In genomic region chr11:66591175-66591574, GRCh38 we compare ENCODE assay signal across 22 cellular contexts. TPM values are rescaled to one million over a fixed set of nuclear protein-coding genes. Genes with fewer than 3 reads are reported as not detected.
DNase-seq lines count a peak whose midpoint lies in the region; ATAC-seq and TF ChIP-seq lines count a peak whose summit lies in the region.
"Had no signal": no experiment of that assay in that cellular context is flagged by ENCODE, and none has a peak within 500 bp of the region (broad histone marks: within the 10 kb centered on the region; RNA-seq: fewer than 3 reads in every experiment).

No MANE protein-coding gene starts in this region.

- H3K4me3 ChIP-seq in A673 (ENCODE audit: low read depth, low read length, poor library complexity, severe bottlenecking) (no peak overlapping the region), Panc1 (ENCODE audit: low read depth in 2 of 2, low read length in 2 of 2) (no peak overlapping the region), liver (ENCODE audit: low read depth in 1 of 3, low read length in 3 of 3) (no peak overlapping the region), thyroid gland (replicated peaks in 1 of 3) (no peak overlapping the region)
- H3K4me3 ChIP-seq: Peyer's patch had no signal

- POLR2A ChIA-PET in A673 (lab: Charles Lee; ENCODE audit: low non-redundant PET), result no interaction called here
- POLR2A ChIA-PET in CD4-positive, alpha-beta T cell (lab: Charles Lee), result interaction anchor here (0.7 to 5.3 kb wide), 3 partner anchors 25 to 87 kb away, joined by 3 to 39 read pairs (median 18); partner anchors contain the start of genes RBM14, RBM4 and RBM4B
- POLR2A ChIA-PET in Panc1 (lab: Charles Lee), result interaction anchor here (0.6 kb wide), 1 partner anchor 433 kb away, joined by 3 read pairs; no protein-coding TSS in a partner anchor

- no peak for TF ChIP-seq CTCF in A673 (conservative IDR thresholded peaks at IDR 0.05; ENCODE audit: low read depth, low read length)
- TF ChIP-seq CTCF in CD4-positive, alpha-beta T cell (IDR thresholded peaks at IDR 0.05), result no peak
- TF ChIP-seq CTCF in Panc1 (IDR thresholded peaks at IDR 0.05), result no peak
- TF ChIP-seq CTCF in liver (IDR thresholded peaks at IDR 0.05; ENCODE audit: low read depth, low read length, missing input control), result no peak
- no peak for TF ChIP-seq CTCF in thyroid gland (IDR thresholded peaks at IDR 0.05)

- H3K36me3 ChIP-seq in A673 (ENCODE audit: insufficient read depth, low read length, poor library complexity, severe bottlenecking) (no peaks in the 10 kb centered on the region), Panc1 (ENCODE audit: control insufficient read depth, insufficient read depth, low read length) (no peaks in the 10 kb centered on the region), liver (ENCODE audit: control insufficient read depth in 4 of 4, insufficient read depth in 3 of 4, low read depth in 1 of 4, low read length in 3 of 4) (no peaks in the 10 kb centered on the region), thyroid gland (no peaks in the 10 kb centered on the region)
- H3K36me3 ChIP-seq: Peyer's patch had no signal

- H3K4me1 ChIP-seq in A673 (ENCODE audit: insufficient read depth, low read length, poor library complexity, severe bottlenecking), result peaks cover 9% of the 10 kb centered on the region
- H3K4me1 ChIP-seq in Panc1 (ENCODE audit: control insufficient read depth, insufficient read depth, low read length), result peaks cover 8% of the 10 kb centered on the region
- peaks cover 13 to 35% (median 27%) of the 10 kb centered on the region in 4 donors for H3K4me1 ChIP-seq in liver (ENCODE audit: control insufficient read depth in 4 of 4, insufficient read depth in 4 of 4, low read length in 3 of 4)
- H3K4me1 ChIP-seq in thyroid gland, result peaks cover 25 to 32% of the 10 kb centered on the region in 2 donors

- in situ Hi-C loops in Panc1 (cut with HindIII; ENCODE audit: low pct_unique_long_range_greater_than_20kb, low sequenced_read_pairs), result no loop called here

- intact Hi-C loops in A673 (cut with micrococcal nuclease; ENCODE audit: unreplicated experiment), result no loop called here
- intact Hi-C loops in CD4-positive, alpha-beta T cell (cut with DNase I, micrococcal nuclease), result loop anchor here in 1 of 2 experiments (5.0 kb wide), 2 partner anchors 86 to 119 kb away; partner anchors contain the start of gene RBM4B
- intact Hi-C loops in Panc1 (cut with micrococcal nuclease; ENCODE audit: unreplicated experiment), result no loop called here
- intact Hi-C loops in thyroid gland (cut with DNase I), result no loop called here
- intact Hi-C loops in head of caudate nucleus (cut with DNase I), result no loop called here

- no peaks in the 10 kb centered on the region for H3K9me3 ChIP-seq in A673 (ENCODE audit: low read depth, low read length, poor library complexity, severe bottlenecking)
- H3K9me3 ChIP-seq in CD4-positive, alpha-beta T cell (ENCODE audit: control insufficient read depth, low read length), result no peaks in the 10 kb centered on the region
- H3K9me3 ChIP-seq in Panc1 (ENCODE audit: control insufficient read depth, insufficient read depth, low read depth, low read length), result no peaks in the 10 kb centered on the region; the same call in 1 of the 2 replicates
- H3K9me3 ChIP-seq in liver (ENCODE audit: control insufficient read depth in 4 of 4, low read length in 3 of 4), result no peaks in the 10 kb centered on the region
- no peaks in the 10 kb centered on the region for H3K9me3 ChIP-seq in thyroid gland
- H3K9me3 ChIP-seq: Peyer's patch had no signal

- peak in 1 of 2 donors; percentile 13 for TF ChIP-seq RAD21 in liver (IDR thresholded peaks at IDR 0.05)

- no peak overlapping the region for H3K9ac ChIP-seq in liver (ENCODE audit: low read depth in 1 of 2, low read length in 2 of 2)

- no peaks in the 10 kb centered on the region for H3K9me3 Mint-ChIP-seq in CD4-positive, alpha-beta T cell

- H3K27me3 ChIP-seq in A673 (replicated peaks; ENCODE audit: insufficient read depth, low read depth, low read length, poor library complexity), result no peaks in the 10 kb centered on the region
- no peaks in the 10 kb centered on the region for H3K27me3 ChIP-seq in CD4-positive, alpha-beta T cell (ENCODE audit: control insufficient read depth, insufficient read depth, low read length)
- no peaks in the 10 kb centered on the region for H3K27me3 ChIP-seq in Panc1 (ENCODE audit: control insufficient read depth, insufficient read depth, low read length)
- no peaks in the 10 kb centered on the region for H3K27me3 ChIP-seq in liver (ENCODE audit: control insufficient read depth in 4 of 4, insufficient read depth in 4 of 4, low read length in 3 of 4)
- no peaks in the 10 kb centered on the region for H3K27me3 ChIP-seq in thyroid gland
- H3K27me3 ChIP-seq: Peyer's patch had no signal

- H3K36me3 Mint-ChIP-seq in CD4-positive, alpha-beta T cell (ENCODE audit: low read depth), result peaks cover 4% of the 10 kb centered on the region

- no peak for ATAC-seq in CD4-positive, alpha-beta T cell (ENCODE audit: poor library complexity)
- no peak for ATAC-seq in Panc1
- ATAC-seq: HCT116 had no signal

- H3K27ac Mint-ChIP-seq in CD4-positive, alpha-beta T cell, result no peak overlapping the region

- H3K4me3 Mint-ChIP-seq in CD4-positive, alpha-beta T cell, result peak overlapping the region; percentile 7

- H3K27ac ChIP-seq in A673 (ENCODE audit: low read depth, low read length, poor library complexity, severe bottlenecking), result no peak overlapping the region
- no peak overlapping the region for H3K27ac ChIP-seq in CD4-positive, alpha-beta T cell (ENCODE audit: low read depth, low read length)
- H3K27ac ChIP-seq in Panc1 (ENCODE audit: low read length), result no peak overlapping the region
- H3K27ac ChIP-seq in liver (ENCODE audit: low read depth in 1 of 2, low read length in 2 of 2), result no peak overlapping the region
- no peak overlapping the region for H3K27ac ChIP-seq in thyroid gland
- H3K27ac ChIP-seq: C4-2B, Peyer's patch had no signal

- 25% methylated on average over 2 of the region's 2 CpGs for WGBS in liver
- WGBS in thyroid gland, 2 donors, result 88 to 96% methylated on average over 2 of the region's 2 CpGs

- H3K27me3 Mint-ChIP-seq in CD4-positive, alpha-beta T cell, result no peaks in the 10 kb centered on the region

- peaks cover 23% of the 10 kb centered on the region for H3K4me1 Mint-ChIP-seq in CD4-positive, alpha-beta T cell (ENCODE audit: low read depth)

- CTCF ChIA-PET in A673 (lab: Charles Lee), result no interaction called here
- CTCF ChIA-PET in CD4-positive, alpha-beta T cell (lab: Charles Lee), result interaction anchor here (1.4 to 3.7 kb wide), 2 partner anchors 88 to 152 kb away, joined by 5 to 47 read pairs; partner anchors contain the start of genes MRPL11 and RBM4B
- CTCF ChIA-PET in Panc1 (lab: Charles Lee), result interaction anchor here (0.6 kb wide), 1 partner anchor 113 kb away, joined by 18 read pairs; no protein-coding TSS in a partner anchor

- BruUV-seq in A673 (replicated peaks; lab: Mats Ljungman, UMichigan) (TSS peak; percentile 49), Panc1 (replicated peaks; lab: Mats Ljungman, UMichigan) (TSS peak; percentile 76)

- no peak for TF ChIP-seq POLR2A in thyroid gland (IDR thresholded peaks at IDR 0.05)

- DNase-seq in A673 (ENCODE audit: low spot score), result no peak
- DNase-seq in CD4-positive, alpha-beta T cell, result no peak
- DNase-seq in Panc1 (ENCODE audit: low read depth, low spot score), result no peak
- DNase-seq in NCI-H1694 treated with DMSO at 0.1 percent for 48 hours (lab: John Stamatoyannopoulos, UW), result no peak
- no peak for DNase-seq in thyroid gland
- no peak for DNase-seq in head of caudate nucleus
- no peak for DNase-seq in EL
- DNase-seq: Karpas-422, NCI-H1105, NCI-H1436 treated with DMSO at 0.1 percent for 48 hours, NCI-H2029 treated with DMSO at 0.1 percent for 48 hours, NCI-H2227 treated with DMSO at 0.1 percent for 48 hours, NCI-H69, Peyer's patch, SHP77 treated with DMSO at 0.1 percent for 48 hours, T-helper 1 cell had no signal

TF ChIP-seq in liver, 16 proteins besides CTCF, POLR2A, EP300 and RAD21 (continues in another document):
- TF ChIP-seq EGR1 (IDR thresholded peaks at IDR 0.05; ENCODE audit: low read depth in 2 of 2), result no peak
- peak; percentile 24 for TF ChIP-seq YY1 (IDR thresholded peaks at IDR 0.05)
- no peak for TF ChIP-seq NR2F2 (IDR thresholded peaks at IDR 0.05)
- TF ChIP-seq FOXA1 (IDR thresholded peaks at IDR 0.05), result no peak
- peak; percentile 68 for TF ChIP-seq HNF4G (IDR thresholded peaks at IDR 0.05)
- peak; percentile 43 for TF ChIP-seq SP1 (IDR thresholded peaks at IDR 0.05)
- TF ChIP-seq GABPA (IDR thresholded peaks at IDR 0.05 in 1 of 2, conservative IDR thresholded peaks at IDR 0.05 in 1 of 2), result no peak
- TF ChIP-seq HNF4A (conservative IDR thresholded peaks at IDR 0.05), result peak; percentile 89 to 93

RNA-seq across cellular contexts. Expression of gene CCDC87, which starts 1.7 kb away (rescaled TPM):
- total RNA-seq in A673 (2021), result 0.90 and 1.1 TPM in 2 replicates
- total RNA-seq in CD4-positive, alpha-beta T cell, result under 1 TPM; 0.22 to 0.25 TPM
- total RNA-seq in Panc1 (2021; ENCODE audit: unreplicated experiment), result 2.0 TPM
- 1.0 TPM for polyA plus RNA-seq in Panc1 (2012; ENCODE audit: insufficient read length)
- under 1 TPM; 0.14 to 0.17 TPM for total RNA-seq in liver
- polyA plus RNA-seq in liver, result under 1 TPM in 1 of 2 donors, not detected in 1; 0.14 TPM
- total RNA-seq in thyroid gland, result 1 to 10 TPM in 2 of 4 donors, under 1 TPM in 2; 0.92 to 2.1 (median 1.1) TPM

RNA-seq across cellular contexts. Expression of gene CCS, which starts 1.8 kb away (rescaled TPM):
- 43.8 and 56.8 TPM in 2 replicates for total RNA-seq in A673 (2021)
- total RNA-seq in CD4-positive, alpha-beta T cell, result 10 to 100 TPM; 25.4 to 26.3 TPM
- total RNA-seq in Panc1 (2021; ENCODE audit: unreplicated experiment), result 55.3 TPM
- 68.6 TPM for polyA plus RNA-seq in Panc1 (2012; ENCODE audit: insufficient read length)
- total RNA-seq in liver, result 10 to 100 TPM; 30.2 to 54.7 TPM
- 10 to 100 TPM; 38.9 to 80.2 TPM for polyA plus RNA-seq in liver
- total RNA-seq in thyroid gland, result 10 to 100 TPM; 22.7 to 48.5 (median 28.9) TPM

RNA-seq across cellular contexts. Expression of gene CTSF, which starts 22.8 kb away (rescaled TPM):
- 3.7 and 6.9 TPM in 2 replicates for total RNA-seq in A673 (2021)
- total RNA-seq in CD4-positive, alpha-beta T cell, result 10 to 100 TPM; 16.0 to 16.8 TPM
- 28.7 TPM for total RNA-seq in Panc1 (2021; ENCODE audit: unreplicated experiment)
- 42.0 TPM for polyA plus RNA-seq in Panc1 (2012; ENCODE audit: insufficient read length)
- 10 to 100 TPM in 1 of 2 donors, 1 to 10 TPM in 1; 8.5 to 20.2 TPM for total RNA-seq in liver
- polyA plus RNA-seq in liver, result 10 to 100 TPM; 27.7 to 31.9 TPM
- total RNA-seq in thyroid gland, result 10 to 100 TPM; 30.4 to 79.1 (median 64.6) TPM
- total RNA-seq: OCI-LY7 had no signal

RNA-seq across cellular contexts. Expression of gene RBM14, which starts 25.3 kb away (rescaled TPM):
- total RNA-seq in A673 (2021) (152 and 162 TPM in 2 replicates), Panc1 (2021; ENCODE audit: unreplicated experiment) (93.9 TPM), liver (10 to 100 TPM; 27.1 to 53.5 TPM), thyroid gland (10 to 100 TPM; 31.8 to 76.9 (median 62.9) TPM)
- 100 to 1,000 TPM; 239 to 250 TPM for total RNA-seq in CD4-positive, alpha-beta T cell
- polyA plus RNA-seq in Panc1 (2012; ENCODE audit: insufficient read length), result 62.5 TPM
- polyA plus RNA-seq in liver, result 10 to 100 TPM in 1 of 2 donors, 1 to 10 TPM in 1; 7.0 to 16.7 TPM

RNA-seq across cellular contexts. Expression of gene ACTN3, which starts 44.5 kb away (rescaled TPM):
- not detected in 2 replicates for total RNA-seq in A673 (2021)
- total RNA-seq in CD4-positive, alpha-beta T cell, result under 1 TPM; 0.14 to 0.22 TPM
- 0.13 TPM for total RNA-seq in Panc1 (2021; ENCODE audit: unreplicated experiment)
- polyA plus RNA-seq in Panc1 (2012; ENCODE audit: insufficient read length), result 1.1 TPM
- not detected for total RNA-seq in liver
- polyA plus RNA-seq in liver, result not detected
- total RNA-seq in thyroid gland, result under 1 TPM in 1 of 4 donors, not detected in 3; 0.27 TPM
- total RNA-seq: M059J, NCI-H460, Peyer's patch had no signal
